Comparison of ENCODE assay signal across 1 cellular context in genomic region chr4:25888781-25889180, GRCh38.
TF ChIP-seq lines count a peak whose summit lies in the region.

No MANE protein-coding gene starts in this region.

TF ChIP-seq in WTC11, 78 proteins besides CTCF, POLR2A, EP300 and RAD21 (continued from another document):
- TF ChIP-seq TCF7 (CRISPR knock-in tag; IDR thresholded peaks at IDR 0.05; ENCODE audit: low read depth) (no peak), NR1H2 (CRISPR knock-in tag; IDR thresholded peaks at IDR 0.05) (no peak), MXD4 (CRISPR knock-in tag; IDR thresholded peaks at IDR 0.05; ENCODE audit: borderline replicate concordance) (no peak), TEAD4 (CRISPR knock-in tag; IDR thresholded peaks at IDR 0.05) (no peak), CBFB (CRISPR knock-in tag; IDR thresholded peaks at IDR 0.05; ENCODE audit: low read depth) (no peak), ZNF121 (CRISPR knock-in tag; IDR thresholded peaks at IDR 0.05) (no peak)
